27 cellular contexts compared by ENCODE assay signal in the genomic region with DNA sequence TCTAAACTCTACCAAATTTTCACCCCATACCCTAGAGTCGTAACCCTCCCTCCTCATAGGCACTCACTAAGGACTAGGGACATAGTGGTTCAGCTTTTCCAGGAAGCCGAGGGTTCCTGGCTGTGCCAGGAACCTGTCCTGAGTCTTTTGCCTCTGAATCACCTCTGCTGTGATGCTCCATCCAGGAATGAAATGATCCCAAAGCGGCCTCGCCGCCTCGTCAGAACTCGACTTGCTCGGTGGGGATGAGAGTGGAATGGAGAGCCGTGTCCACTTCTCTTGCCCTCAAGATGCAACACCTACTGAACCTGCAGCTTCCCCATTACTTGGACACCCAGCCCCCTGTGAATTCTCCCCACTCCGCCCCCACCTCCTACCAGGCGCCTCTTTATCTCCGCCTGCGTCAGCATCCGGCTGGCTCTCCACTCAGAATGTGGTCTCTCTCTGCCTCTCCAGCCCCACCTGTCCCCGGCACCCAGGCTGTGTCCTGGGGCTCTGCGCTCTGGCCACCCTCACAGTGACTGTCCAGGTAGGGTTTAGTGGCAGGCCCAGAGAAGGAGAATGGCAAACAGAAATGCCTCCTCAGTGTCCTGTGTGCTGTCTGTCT.
"Had no signal": no experiment of that assay in that cellular context is flagged by ENCODE, and none has a peak within 500 bp of the region (broad histone marks: within the 10 kb centered on the region; RNA-seq: fewer than 3 reads in every experiment).

No MANE protein-coding gene starts in this region.

- H3K36me3 ChIP-seq: colonic mucosa, esophagus squamous epithelium, heart right ventricle, left lung, pancreas, stomach, transverse colon had no signal

- H3K4me1 Mint-ChIP-seq: central memory CD8-positive, alpha-beta T cell had no signal

- ATAC-seq: heart right ventricle, left cardiac atrium, left lung, pancreas, sciatic nerve had no signal

- H3K4me2 ChIP-seq: smooth muscle cell had no signal

- H3K27me3 ChIP-seq: colonic mucosa, esophagus squamous epithelium, heart right ventricle, left lung, pancreas, stomach, testis, transverse colon had no signal

- H3K4me3 ChIP-seq: colonic mucosa, esophagus squamous epithelium, heart right ventricle, left lung, pancreas, smooth muscle cell, stomach, testis, transverse colon had no signal

- H3K4me1 ChIP-seq: colonic mucosa had no signal

- H3K36me3 Mint-ChIP-seq: naive thymus-derived CD4-positive, alpha-beta T cell had no signal

- H3K9me3 Mint-ChIP-seq: central memory CD8-positive, alpha-beta T cell; naive thymus-derived CD4-positive, alpha-beta T cell had no signal

- H3K27ac Mint-ChIP-seq: naive thymus-derived CD4-positive, alpha-beta T cell had no signal

- H3K9me3 ChIP-seq: colonic mucosa, esophagus squamous epithelium, left lung, pancreas, stomach, testis, transverse colon had no signal

- H3K27ac ChIP-seq: colonic mucosa, left lung, pancreas, stomach, testis, transverse colon had no signal

- H3K4me3 Mint-ChIP-seq: central memory CD8-positive, alpha-beta T cell; naive thymus-derived CD4-positive, alpha-beta T cell; nephron had no signal

- DNase-seq: colonic mucosa; dermis blood vessel endothelial cell; effector memory CD4-positive, alpha-beta T cell; erythroblast; esophagus squamous epithelium; foreskin melanocyte; glutamatergic neuron; heart right ventricle; hippocampal formation; left cardiac atrium; mesendoderm; midbrain; naive thymus-derived CD4-positive, alpha-beta T cell; pancreas; stimulated activated CD4-positive, alpha-beta T cell treated with anti-CD3 and anti-CD28 coated beads, Interleukin-12 subunit alpha, Interleukin-12 subunit beta, amount 100 ng/mL, for 4 hours; stimulated activated CD4-positive, alpha-beta T cell treated with anti-CD3 and anti-CD28 coated beads, Interleukin-1b, Interleukin-23, amount 100 ng/mL, for 48 hours; stimulated activated CD4-positive, alpha-beta T cell treated with anti-CD3 and anti-CD28 coated beads, Interleukin-4, amount 100 ng/mL, for 1 hour; stimulated activated CD8-positive, alpha-beta memory T cell treated with anti-CD3 and anti-CD28 coated beads, Interleukin-4, amount 100 ng/mL, for 48 hours; stimulated activated naive CD4-positive, alpha-beta T cell treated with Interleukin-2 at 50 U/mL for 16 hours; stomach; testis; transverse colon had no signal
